18 cellular contexts compared by ENCODE assay signal in the genomic region with DNA sequence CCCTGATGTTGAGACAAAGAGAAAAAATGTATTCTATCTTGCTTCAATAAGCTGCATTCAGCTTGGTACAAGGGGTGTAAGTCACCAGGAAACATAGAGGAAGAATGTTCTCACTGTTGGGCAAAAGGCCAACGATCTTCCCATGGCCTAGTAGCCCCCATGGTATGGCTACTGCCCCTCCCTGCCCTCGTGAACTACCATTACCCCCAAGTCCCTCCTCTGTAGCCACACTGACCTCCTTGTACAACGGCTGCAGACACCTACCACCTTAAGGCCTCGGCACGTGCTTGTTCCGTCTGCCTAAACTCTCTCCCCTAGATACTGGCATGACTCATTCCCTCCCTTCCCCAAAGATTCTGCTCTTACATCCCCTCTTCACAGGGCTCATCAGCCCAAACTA.
"Had no signal": no experiment of that assay in that cellular context is flagged by ENCODE, and none has a peak within 500 bp of the region (broad histone marks: within the 10 kb centered on the region; RNA-seq: fewer than 3 reads in every experiment).

No MANE protein-coding gene starts in this region.

- H3K4me2 ChIP-seq: hepatocyte had no signal

- ATAC-seq: effector memory CD8-positive, alpha-beta T cell; gastroesophageal sphincter; left lobe of liver; natural killer cell treated with Interleukin-12 subunit alpha and Interleukin-12 subunit beta and Interleukin-15 and Interleukin-18, amount 100 ng/mL, for 72 hours; psoas muscle; right lobe of liver; stimulated activated effector memory CD8-positive, alpha-beta T cell treated with anti-CD3 and anti-CD28 coated beads, Interleukin-12 subunit alpha, Interleukin-12 subunit beta, amount 100 ng/mL, for 72 hours had no signal

- H3K27ac ChIP-seq: esophagus squamous epithelium, gastroesophageal sphincter, hepatocyte, parathyroid adenoma, psoas muscle, right lobe of liver, tibial artery had no signal

- H3K36me3 ChIP-seq: gastroesophageal sphincter, right lobe of liver had no signal

- H3K79me2 ChIP-seq: hepatocyte, parathyroid adenoma had no signal

- H3K27me3 ChIP-seq: esophagus squamous epithelium, gastroesophageal sphincter, hepatocyte, right lobe of liver, tibial artery had no signal

- H2AFZ ChIP-seq: hepatocyte, parathyroid adenoma had no signal

- H3K9ac ChIP-seq: parathyroid adenoma had no signal

- DNase-seq: cortex of kidney; effector memory CD8-positive, alpha-beta T cell; esophagus squamous epithelium; foreskin fibroblast; kidney glomerular epithelial cell; occipital lobe; psoas muscle; retina; right lobe of liver; stimulated activated CD4-positive, alpha-beta T cell treated with anti-CD3 and anti-CD28 coated beads, Interleukin-4, amount 100 ng/mL, for 1 hour; stimulated activated CD8-positive, alpha-beta memory T cell treated with anti-CD3 and anti-CD28 coated beads, Interleukin-4, amount 100 ng/mL, for 48 hours; tibial artery had no signal

- H3K4me1 ChIP-seq: gastroesophageal sphincter, parathyroid adenoma, psoas muscle, right lobe of liver, tibial artery had no signal

- H3K9me3 ChIP-seq: esophagus squamous epithelium, psoas muscle, right lobe of liver had no signal

- H3K4me3 ChIP-seq: esophagus squamous epithelium, gastroesophageal sphincter, hepatocyte, psoas muscle, right lobe of liver, tibial artery had no signal
